8 cellular contexts compared by ENCODE assay signal in genomic region chr16:19717319-19717718, GRCh38. TPM values are rescaled to one million over a fixed set of nuclear protein-coding genes. Genes with fewer than 3 reads are reported as not detected.
A peak's percentile ranks its signal among the peaks of the same experiment; 100 is the strongest.
DNase-seq lines count a peak whose midpoint lies in the region; ATAC-seq and TF ChIP-seq lines count a peak whose summit lies in the region.

No MANE protein-coding gene starts in this region.

- peak overlapping the region; percentile 93 for H3K4me3 ChIP-seq in GM23248
- peak overlapping the region; percentile 99 for H3K4me3 ChIP-seq in fibroblast of the aortic adventitia (ENCODE audit: low read depth, low read length)
- peak overlapping the region; percentile 80 to 98 (median 88) for H3K4me3 ChIP-seq in sigmoid colon

- TF ChIP-seq CTCF in fibroblast of the aortic adventitia (IDR thresholded peaks at IDR 0.05; ENCODE audit: insufficient read depth, low read length) (no peak), sigmoid colon (IDR thresholded peaks at IDR 0.05) (no peak)

- H2AFZ ChIP-seq in GM23248, result peak overlapping the region; percentile 100

- H4K20me1 ChIP-seq in GM23248 (ENCODE audit: insufficient read depth), result no peaks in the 10 kb centered on the region

- no peaks in the 10 kb centered on the region for H3K9me2 ChIP-seq in GM23248 (ENCODE audit: insufficient read depth)

- H3K27me3 ChIP-seq in GM23248 (replicated peaks; ENCODE audit: insufficient read depth) (no peaks in the 10 kb centered on the region), sigmoid colon (no peaks in the 10 kb centered on the region)

- H3K27ac ChIP-seq in GM23248 (peak overlapping the region; percentile 86), sigmoid colon (peak overlapping the region; percentile 70 to 88 (median 81))

- in situ Hi-C loops in GM23248 (cut with MboI), result loop anchor here (10.0 kb wide), 1 partner anchor 167 kb away; the partner anchor contains the start of gene GPRC5B

- no peak for TF ChIP-seq POLR2A in sigmoid colon (IDR thresholded peaks at IDR 0.05)

- peaks cover 4% of the 10 kb centered on the region; the same call in 1 of the 2 replicates for H3K36me3 ChIP-seq in GM23248 (ENCODE audit: low read depth)
- peaks cover 0 to 15% (median 9%) of the 10 kb centered on the region in 4 donors for H3K36me3 ChIP-seq in sigmoid colon

- H3F3A ChIP-seq in GM23248 (ENCODE audit: insufficient read depth), result peaks cover 8% of the 10 kb centered on the region; the same call in 1 of the 2 replicates

- H3K9ac ChIP-seq in GM23248, result peak overlapping the region; percentile 95

- H3K4me1 ChIP-seq in GM23248 (ENCODE audit: insufficient read depth) (peaks cover 13% of the 10 kb centered on the region; the same call in 1 of the 2 replicates), sigmoid colon (peaks cover 0 to 23% (median 21%) of the 10 kb centered on the region in 4 donors)

- H3K4me2 ChIP-seq in GM23248 (ENCODE audit: unreplicated experiment), result peak overlapping the region; percentile 98

- ATAC-seq in SK-N-SH treated with all-trans-retinoic acid at 6 μM for 48 hours (peak; percentile 43), GM18858 (IDR thresholded peaks at IDR 0.05; ENCODE audit: unreplicated experiment) (no peak), GM18909 (IDR thresholded peaks at IDR 0.05; ENCODE audit: poor library complexity, unreplicated experiment) (no peak), HG02588 (IDR thresholded peaks at IDR 0.05; ENCODE audit: unreplicated experiment) (no peak)

- intact Hi-C loops in sigmoid colon (cut with DNase I), result loop anchor here (2.0 to 10.0 kb wide), 4 partner anchors 115 to 193 kb away; partner anchors contain the start of genes CCP110, GDE1 and VPS35L

- no peaks in the 10 kb centered on the region for H3K9me3 ChIP-seq in GM23248 (ENCODE audit: low read depth)
- no peaks in the 10 kb centered on the region for H3K9me3 ChIP-seq in sigmoid colon

- 0 to 1% methylated on average over 10 of the region's 10 CpGs for WGBS in GM23248 (ENCODE audit: low coverage in 1 of 2, low lambda C conversion rate in 2 of 2, missing lambda C conversion rate in 2 of 2), 2 experiments
- 0 to 1% methylated on average over 10 of the region's 10 CpGs for WGBS in sigmoid colon, 2 donors

- peaks cover 68% of the 10 kb centered on the region for H3K79me2 ChIP-seq in GM23248 (ENCODE audit: insufficient read depth)

- TF ChIP-seq EP300 in sigmoid colon (IDR thresholded peaks at IDR 0.05), result no peak

- DNase-seq in GM23248, result peak; percentile 40
- DNase-seq in fibroblast of the aortic adventitia (ENCODE audit: low read depth), result no peak
- DNase-seq in sigmoid colon, result peak; percentile 18
- DNase-seq in NCI-H187 (lab: John Stamatoyannopoulos, UW), result no peak

TF ChIP-seq in SK-N-SH treated with all-trans-retinoic acid at 6 μM for 48 hours, 23 proteins besides CTCF, POLR2A, EP300 and RAD21 (continues in another document):
- TF ChIP-seq GLIS3 (CRISPR knock-in tag; IDR thresholded peaks at IDR 0.05), result no peak
- no peak for TF ChIP-seq TOX (CRISPR knock-in tag; IDR thresholded peaks at IDR 0.05; ENCODE audit: borderline replicate concordance)
- TF ChIP-seq PATZ1 (CRISPR knock-in tag; IDR thresholded peaks at IDR 0.05; ENCODE audit: borderline replicate concordance), result no peak
- no peak for TF ChIP-seq POU6F1 (CRISPR knock-in tag; IDR thresholded peaks at IDR 0.05; ENCODE audit: borderline replicate concordance, low read depth)
- no peak for TF ChIP-seq TCF4 (CRISPR knock-in tag; IDR thresholded peaks at IDR 0.05; ENCODE audit: borderline replicate concordance)
- no peak for TF ChIP-seq ESRRG (CRISPR knock-in tag; IDR thresholded peaks at IDR 0.05)
- no peak for TF ChIP-seq CSDC2 (CRISPR knock-in tag; IDR thresholded peaks at IDR 0.05)
- no peak for TF ChIP-seq OSR1 (CRISPR knock-in tag; IDR thresholded peaks at IDR 0.05)
- TF ChIP-seq ZFP30 (CRISPR knock-in tag; IDR thresholded peaks at IDR 0.05), result no peak
- no peak for TF ChIP-seq ZC3H10 (CRISPR knock-in tag; IDR thresholded peaks at IDR 0.05)
- TF ChIP-seq TSHZ2 (CRISPR knock-in tag; IDR thresholded peaks at IDR 0.05), result no peak
- no peak for TF ChIP-seq PPARA (CRISPR knock-in tag; IDR thresholded peaks at IDR 0.05; ENCODE audit: borderline replicate concordance)
- TF ChIP-seq CSRNP3 (CRISPR knock-in tag; IDR thresholded peaks at IDR 0.05), result no peak
- no peak for TF ChIP-seq SNAI2 (CRISPR knock-in tag; IDR thresholded peaks at IDR 0.05)
- no peak for TF ChIP-seq ZNF70 (CRISPR knock-in tag; IDR thresholded peaks at IDR 0.05)
- TF ChIP-seq ZFP3 (CRISPR knock-in tag; IDR thresholded peaks at IDR 0.05), result no peak
- no peak for TF ChIP-seq ISL1 (CRISPR knock-in tag; IDR thresholded peaks at IDR 0.05)
- no peak for TF ChIP-seq ARNTL (CRISPR knock-in tag; IDR thresholded peaks at IDR 0.05; ENCODE audit: borderline replicate concordance, low read depth)
- TF ChIP-seq ZNF8 (CRISPR knock-in tag; IDR thresholded peaks at IDR 0.05), result no peak

RNA-seq across cellular contexts. Expression of gene KNOP1, which starts 0.7 kb away (rescaled TPM):
- total RNA-seq in GM23248 (2014; rRNA removed; shearing (Covaris generic)), result 8.0 and 11.8 TPM in 2 replicates
- polyA plus RNA-seq in GM23248 (2016; fragmentation: Nextera tagmentation; extraction: Ambion mirVana), result 14.1 and 15.6 TPM in 2 replicates
- 12.7 and 63.0 TPM in 2 replicates for total RNA-seq in fibroblast of the aortic adventitia (ENCODE audit: low replicate concordance)
- 10 to 100 TPM in 1 of 4 donors, 1 to 10 TPM in 3; 5.0 to 11.1 (median 7.6) TPM for total RNA-seq in sigmoid colon
- 10 to 100 TPM; 10.4 to 16.4 (median 16.2) TPM for polyA plus RNA-seq in sigmoid colon

RNA-seq across cellular contexts. Expression of gene IQCK, which starts 0.8 kb away (rescaled TPM):
- total RNA-seq in GM23248 (2014; rRNA removed; shearing (Covaris generic)), result 9.8 and 24.8 TPM in 2 replicates
- polyA plus RNA-seq in GM23248 (2016; fragmentation: Nextera tagmentation; extraction: Ambion mirVana) (9.7 and 11.1 TPM in 2 replicates), sigmoid colon (1 to 10 TPM; 5.1 to 9.0 (median 9.0) TPM)
- total RNA-seq in fibroblast of the aortic adventitia (ENCODE audit: low replicate concordance) (3.1 and 22.3 TPM in 2 replicates), sigmoid colon (10 to 100 TPM; 10.3 to 16.6 (median 12.4) TPM)

Comparison
In these comparisons a context has a peak if more than half of its experiments do, and no peak if none do; other contexts are left out.
1. DNase-seq: peak in GM23248 (single experiment) and sigmoid colon (single experiment); none in fibroblast of the aortic adventitia (single experiment) and NCI-H187 (0 of 2).
2. Peak in every context shown above with its lines, with median percentiles within 50 percentile points of each other: H3K4me3 ChIP-seq.